ENCODE assay signal across 1 cellular context in the genomic region with DNA sequence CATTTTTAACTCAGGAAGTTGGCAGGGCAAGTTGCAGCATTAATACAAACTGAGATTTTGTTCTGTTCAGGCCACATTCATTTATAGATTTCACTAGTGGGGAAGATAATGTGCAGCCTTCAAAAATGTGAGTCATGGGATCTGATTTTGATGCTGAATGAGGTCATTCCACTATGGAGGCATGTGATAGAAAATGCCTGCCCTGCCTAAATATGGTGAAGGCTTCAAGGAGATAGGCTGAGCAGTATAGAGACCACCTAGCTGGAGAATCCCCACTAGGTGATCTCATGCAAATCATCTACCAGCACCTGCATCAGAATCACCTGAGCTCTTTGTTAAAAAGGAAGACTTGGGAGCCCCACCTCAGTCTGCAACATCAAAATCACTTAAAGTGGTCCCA.
TF ChIP-seq lines count a peak whose summit lies in the region.

No MANE protein-coding gene starts in this region.

TF ChIP-seq in GM23338, 12 proteins besides CTCF, POLR2A, EP300 and RAD21 (continued from another document):
- TF ChIP-seq, protein P1, sequence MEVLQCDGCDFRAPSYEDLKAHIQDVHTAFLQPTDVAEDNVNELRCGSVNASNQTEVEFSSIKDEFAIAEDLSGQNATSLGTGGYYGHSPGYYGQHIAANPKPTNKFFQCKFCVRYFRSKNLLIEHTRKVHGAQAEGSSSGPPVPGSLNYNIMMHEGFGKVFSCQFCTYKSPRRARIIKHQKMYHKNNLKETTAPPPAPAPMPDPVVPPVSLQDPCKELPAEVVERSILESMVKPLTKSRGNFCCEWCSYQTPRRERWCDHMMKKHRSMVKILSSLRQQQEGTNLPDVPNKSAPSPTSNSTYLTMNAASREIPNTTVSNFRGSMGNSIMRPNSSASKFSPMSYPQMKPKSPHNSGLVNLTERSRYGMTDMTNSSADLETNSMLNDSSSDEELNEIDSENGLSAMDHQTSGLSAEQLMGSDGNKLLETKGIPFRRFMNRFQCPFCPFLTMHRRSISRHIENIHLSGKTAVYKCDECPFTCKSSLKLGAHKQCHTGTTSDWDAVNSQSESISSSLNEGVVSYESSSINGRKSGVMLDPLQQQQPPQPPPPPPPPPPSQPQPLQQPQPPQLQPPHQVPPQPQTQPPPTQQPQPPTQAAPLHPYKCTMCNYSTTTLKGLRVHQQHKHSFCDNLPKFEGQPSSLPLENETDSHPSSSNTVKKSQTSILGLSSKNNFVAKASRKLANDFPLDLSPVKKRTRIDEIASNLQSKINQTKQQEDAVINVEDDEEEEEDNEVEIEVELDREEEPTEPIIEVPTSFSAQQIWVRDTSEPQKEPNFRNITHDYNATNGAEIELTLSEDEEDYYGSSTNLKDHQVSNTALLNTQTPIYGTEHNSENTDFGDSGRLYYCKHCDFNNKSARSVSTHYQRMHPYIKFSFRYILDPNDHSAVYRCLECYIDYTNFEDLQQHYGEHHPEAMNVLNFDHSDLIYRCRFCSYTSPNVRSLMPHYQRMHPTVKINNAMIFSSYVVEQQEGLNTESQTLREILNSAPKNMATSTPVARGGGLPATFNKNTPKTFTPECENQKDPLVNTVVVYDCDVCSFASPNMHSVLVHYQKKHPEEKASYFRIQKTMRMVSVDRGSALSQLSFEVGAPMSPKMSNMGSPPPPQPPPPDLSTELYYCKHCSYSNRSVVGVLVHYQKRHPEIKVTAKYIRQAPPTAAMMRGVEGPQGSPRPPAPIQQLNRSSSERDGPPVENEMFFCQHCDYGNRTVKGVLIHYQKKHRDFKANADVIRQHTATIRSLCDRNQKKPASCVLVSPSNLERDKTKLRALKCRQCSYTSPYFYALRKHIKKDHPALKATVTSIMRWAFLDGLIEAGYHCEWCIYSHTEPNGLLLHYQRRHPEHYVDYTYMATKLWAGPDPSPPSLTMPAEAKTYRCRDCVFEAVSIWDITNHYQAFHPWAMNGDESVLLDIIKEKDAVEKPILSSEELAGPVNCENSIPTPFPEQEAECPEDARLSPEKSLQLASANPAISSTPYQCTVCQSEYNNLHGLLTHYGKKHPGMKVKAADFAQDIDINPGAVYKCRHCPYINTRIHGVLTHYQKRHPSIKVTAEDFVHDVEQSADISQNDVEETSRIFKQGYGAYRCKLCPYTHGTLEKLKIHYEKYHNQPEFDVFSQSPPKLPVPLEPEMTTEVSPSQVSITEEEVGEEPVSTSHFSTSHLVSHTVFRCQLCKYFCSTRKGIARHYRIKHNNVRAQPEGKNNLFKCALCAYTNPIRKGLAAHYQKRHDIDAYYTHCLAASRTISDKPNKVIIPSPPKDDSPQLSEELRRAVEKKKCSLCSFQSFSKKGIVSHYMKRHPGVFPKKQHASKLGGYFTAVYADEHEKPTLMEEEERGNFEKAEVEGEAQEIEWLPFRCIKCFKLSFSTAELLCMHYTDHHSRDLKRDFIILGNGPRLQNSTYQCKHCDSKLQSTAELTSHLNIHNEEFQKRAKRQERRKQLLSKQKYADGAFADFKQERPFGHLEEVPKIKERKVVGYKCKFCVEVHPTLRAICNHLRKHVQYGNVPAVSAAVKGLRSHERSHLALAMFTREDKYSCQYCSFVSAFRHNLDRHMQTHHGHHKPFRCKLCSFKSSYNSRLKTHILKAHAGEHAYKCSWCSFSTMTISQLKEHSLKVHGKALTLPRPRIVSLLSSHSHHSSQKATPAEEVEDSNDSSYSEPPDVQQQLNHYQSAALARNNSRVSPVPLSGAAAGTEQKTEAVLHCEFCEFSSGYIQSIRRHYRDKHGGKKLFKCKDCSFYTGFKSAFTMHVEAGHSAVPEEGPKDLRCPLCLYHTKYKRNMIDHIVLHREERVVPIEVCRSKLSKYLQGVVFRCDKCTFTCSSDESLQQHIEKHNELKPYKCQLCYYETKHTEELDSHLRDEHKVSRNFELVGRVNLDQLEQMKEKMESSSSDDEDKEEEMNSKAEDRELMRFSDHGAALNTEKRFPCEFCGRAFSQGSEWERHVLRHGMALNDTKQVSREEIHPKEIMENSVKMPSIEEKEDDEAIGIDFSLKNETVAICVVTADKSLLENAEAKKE (CRISPR knock-in tag; IDR thresholded peaks at IDR 0.05) = no peak
